Comparison of ENCODE assay signal across 23 cellular contexts in the genomic region with DNA sequence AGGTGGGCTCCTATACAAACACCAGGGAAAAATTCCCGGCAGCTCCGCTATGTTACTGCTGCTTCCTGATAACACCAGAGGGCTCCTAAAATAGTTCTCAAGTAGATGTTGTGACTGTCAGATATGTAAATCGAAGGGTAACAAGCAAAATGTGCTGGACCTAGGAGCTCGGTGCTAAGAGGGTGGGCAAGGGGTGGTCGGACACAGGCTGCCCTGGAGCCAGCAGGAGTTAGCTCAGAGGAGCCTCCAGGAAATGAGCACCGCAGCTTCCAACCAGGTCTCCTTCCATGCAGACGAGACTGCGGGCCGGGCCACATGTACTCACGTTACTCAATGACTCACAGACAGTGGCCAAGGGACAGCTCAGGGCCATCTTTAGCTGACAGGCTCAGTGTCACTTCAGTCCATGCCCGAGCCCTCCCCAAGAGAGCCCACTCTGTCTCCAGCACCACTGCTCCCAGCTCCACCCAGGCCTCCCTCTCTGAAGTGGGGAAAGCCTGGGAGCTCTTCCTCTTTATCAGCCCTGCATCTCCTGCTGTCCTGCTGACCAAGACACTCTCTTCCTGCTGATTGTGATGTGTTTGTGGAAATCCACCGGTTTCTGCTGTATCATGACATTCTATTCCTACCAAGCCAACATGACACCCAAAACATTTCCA. TPM values are rescaled to one million over a fixed set of nuclear protein-coding genes. Genes with fewer than 3 reads are reported as not detected.
"Had no signal": no experiment of that assay in that cellular context is flagged by ENCODE, and none has a peak within 500 bp of the region (broad histone marks: within the 10 kb centered on the region; RNA-seq: fewer than 3 reads in every experiment).

No MANE protein-coding gene starts in this region.

- H3K27me3 Mint-ChIP-seq: activated B cell treated with CpG ODN at 0.5 μM for 24 hours had no signal

- H3K27ac Mint-ChIP-seq: activated B cell treated with CpG ODN at 0.5 μM for 24 hours; activated CD8-positive, alpha-beta T cell treated with anti-CD3 and anti-CD28 coated beads for 36 hours; activated naive CD4-positive, alpha-beta T cell treated with anti-CD3 and anti-CD28 coated beads, Interleukin-2, amount 50 U/mL, for 24 hours; stimulated activated naive CD8-positive, alpha-beta T cell treated with anti-CD3 and anti-CD28 coated beads, Interleukin-15, Interleukin-2, amounts not matched to agents 100 ng/mL and 50 ng/mL, for 24 hours; type B pancreatic cell had no signal

- H3K4me3 Mint-ChIP-seq: activated B cell treated with CpG ODN at 0.5 μM for 24 hours; activated CD8-positive, alpha-beta T cell treated with anti-CD3 and anti-CD28 coated beads for 36 hours; activated naive CD4-positive, alpha-beta T cell treated with anti-CD3 and anti-CD28 coated beads, Interleukin-2, amount 50 U/mL, for 24 hours; activated T-cell treated with anti-CD3 and anti-CD28 coated beads, Interleukin-2, amount 50 U/mL, for 4 hours; neural crest cell; stimulated activated naive CD8-positive, alpha-beta T cell treated with anti-CD3 and anti-CD28 coated beads, Interleukin-15, Interleukin-2, amounts not matched to agents 100 ng/mL and 50 ng/mL, for 24 hours; type B pancreatic cell had no signal

- H3K4me1 ChIP-seq: adrenal gland, lower lobe of right lung, SJCRH30 had no signal

- DNase-seq: activated B cell treated with CpG ODN at 0.5 μM for 24 hours; activated CD4-positive, alpha-beta T cell treated with anti-CD3 and anti-CD28 coated beads for 48 hours; activated CD8-positive, alpha-beta T cell treated with anti-CD3 and anti-CD28 coated beads for 36 hours; activated effector memory CD4-positive, alpha-beta T cell treated with anti-CD3 and anti-CD28 coated beads, Interleukin-2, amount 50 U/mL, for 16 hours; activated T-cell treated with anti-CD3 and anti-CD28 coated beads, Interleukin-2, amount 50 U/mL, for 4 hours; caudate nucleus; effector memory CD4-positive, alpha-beta T cell; hippocampal formation; kidney; lower lobe of right lung; midbrain; ovary; small intestine; stimulated activated CD4-positive, alpha-beta T cell treated with anti-CD3 and anti-CD28 coated beads, Interleukin-4, amount 100 ng/mL, for 24 hours; stimulated activated CD8-positive, alpha-beta memory T cell treated with anti-CD3 and anti-CD28 coated beads, Interleukin-4, amount 100 ng/mL, for 48 hours had no signal

- H3K36me3 Mint-ChIP-seq: activated naive CD4-positive, alpha-beta T cell treated with anti-CD3 and anti-CD28 coated beads, Interleukin-2, amount 50 U/mL, for 24 hours; type B pancreatic cell had no signal

- H3K4me3 ChIP-seq: adrenal gland, coronary artery, lower lobe of right lung, ovary, SJCRH30 had no signal

- H3K4me1 Mint-ChIP-seq: activated B cell treated with CpG ODN at 0.5 μM for 24 hours; activated naive CD4-positive, alpha-beta T cell treated with anti-CD3 and anti-CD28 coated beads, Interleukin-2, amount 50 U/mL, for 24 hours; neural crest cell had no signal

- H3K9me3 Mint-ChIP-seq: activated B cell treated with CpG ODN at 0.5 μM for 24 hours; activated naive CD4-positive, alpha-beta T cell treated with anti-CD3 and anti-CD28 coated beads, Interleukin-2, amount 50 U/mL, for 24 hours; stimulated activated naive CD8-positive, alpha-beta T cell treated with anti-CD3 and anti-CD28 coated beads, Interleukin-15, Interleukin-2, amounts not matched to agents 100 ng/mL and 50 ng/mL, for 24 hours had no signal

- H3K27me3 ChIP-seq: adrenal gland, ovary, SJCRH30 had no signal

- ATAC-seq: activated CD8-positive, alpha-beta T cell treated with anti-CD3 and anti-CD28 coated beads for 36 hours; activated T-cell treated with anti-CD3 and anti-CD28 coated beads, Interleukin-2, amount 50 U/mL, for 4 hours; lower lobe of right lung had no signal

- H3K36me3 ChIP-seq: adrenal gland, lower lobe of right lung, ovary, SJCRH30 had no signal

- H3K9me3 ChIP-seq: adrenal gland, lower lobe of right lung, ovary, SJCRH30 had no signal

- H3K27ac ChIP-seq: adrenal gland, lower lobe of right lung, ovary, SJCRH30 had no signal

RNA-seq across cellular contexts. Expression of gene TMEM273, which starts 37.2 kb away (rescaled TPM):
- total RNA-seq: epithelial cell of proximal tubule had no signal
